ENCODE assay signal across 21 cellular contexts in the genomic region with DNA sequence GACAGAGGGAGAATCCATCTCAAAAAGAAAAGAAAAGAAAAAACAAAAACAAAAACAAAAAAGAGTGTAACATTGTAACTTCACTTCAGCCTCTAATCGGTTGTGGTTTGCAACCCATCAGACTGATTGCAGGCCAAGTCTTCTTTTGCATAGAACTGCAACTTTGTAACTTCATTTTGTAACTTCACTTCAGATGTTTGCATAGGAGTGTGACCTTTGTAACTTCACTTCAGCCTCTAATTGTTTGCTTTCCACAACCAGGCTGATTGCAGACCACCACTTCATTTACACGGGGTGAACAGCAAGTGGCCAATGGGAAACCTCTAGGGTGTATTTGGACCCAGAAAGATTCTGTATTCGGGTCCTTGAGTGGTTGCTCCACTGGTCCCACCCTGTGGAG.
"Had no signal": no experiment of that assay in that cellular context is flagged by ENCODE, and none has a peak within 500 bp of the region (broad histone marks: within the 10 kb centered on the region; RNA-seq: fewer than 3 reads in every experiment).

No MANE protein-coding gene starts in this region.

- H3K4me3 ChIP-seq: MG63 had no signal

- H3K36me3 ChIP-seq: MG63 had no signal

- H3K9me3 ChIP-seq: MG63 had no signal

- H3K27me3 ChIP-seq: MG63 had no signal

- DNase-seq: IMR-90; Karpas-422; KG1; MG63; NCI-H1092; NCI-H1105 treated with DMSO at 0.1 percent for 48 hours; NCI-H1417 treated with DMSO at 0.1 percent for 48 hours; NCI-H146; NCI-H1694 treated with DMSO at 0.1 percent for 48 hours; NCI-H1930; NCI-H2081; NCI-H2107; NCI-H2227 treated with DMSO at 0.1 percent for 48 hours; NCI-H524; NCI-H526 treated with DMSO at 0.1 percent for 48 hours; NCI-H748 treated with DMSO at 0.1 percent for 48 hours; NK-92 treated with Interleukin-12 subunit alpha and Interleukin-12 subunit beta, amount 100 ng/mL, for 24 hours; PC-3; SHP77 had no signal

- H3K27ac ChIP-seq: RWPE1 had no signal

- ATAC-seq: Panc1, PC-3 had no signal
